Comparison of ENCODE assay signal across 8 cellular contexts in genomic region chr9:33852216-33852826, GRCh38. TPM values are rescaled to one million over a fixed set of nuclear protein-coding genes. Genes with fewer than 3 reads are reported as not detected.
DNase-seq lines count a peak whose midpoint lies in the region; ATAC-seq, FAIRE-seq and TF ChIP-seq lines count a peak whose summit lies in the region.

No MANE protein-coding gene starts in this region.

- H3K36me3 ChIP-seq in parathyroid adenoma (ENCODE audit: control insufficient read depth, insufficient read depth, low read length), result no peaks in the 10 kb centered on the region

- peaks cover 10% of the 10 kb centered on the region for H3K36me3 Mint-ChIP-seq in activated naive CD8-positive, alpha-beta T cell treated with anti-CD3 and anti-CD28 coated beads for 36 hours

- no peak overlapping the region for H3K27ac ChIP-seq in parathyroid adenoma

- H3K27me3 Mint-ChIP-seq in activated naive CD8-positive, alpha-beta T cell treated with anti-CD3 and anti-CD28 coated beads for 36 hours, result no peaks in the 10 kb centered on the region

- peak; percentile 51 for DNase-seq in AG08395 (ENCODE audit: low spot score)
- no peak for DNase-seq in GM12892 (ENCODE audit: insufficient read length)
- DNase-seq in RCC 7860 (ENCODE audit: low spot score), result peak; percentile 17
- DNase-seq in activated naive CD8-positive, alpha-beta T cell treated with anti-CD3 and anti-CD28 coated beads for 36 hours, result peak; percentile 20
- DNase-seq in Right ventricle myocardium inferior (ENCODE audit: missing footprints), result peak; percentile 78

- H3K9me3 Mint-ChIP-seq in activated naive CD8-positive, alpha-beta T cell treated with anti-CD3 and anti-CD28 coated beads for 36 hours, result no peaks in the 10 kb centered on the region

- no peak overlapping the region for H3K4me3 Mint-ChIP-seq in activated naive CD8-positive, alpha-beta T cell treated with anti-CD3 and anti-CD28 coated beads for 36 hours

- FAIRE-seq in GM12892 (lab: Jason Lieb, UNC) (peak; percentile 75), RCC 7860 (lab: Jason Lieb, UNC) (no peak)

- peaks cover 6% of the 10 kb centered on the region for H3K79me2 ChIP-seq in parathyroid adenoma

- H3K4me2 ChIP-seq in parathyroid adenoma (ENCODE audit: low read length), result no peak overlapping the region

- no peaks in the 10 kb centered on the region for H3K9me3 ChIP-seq in parathyroid adenoma (ENCODE audit: control insufficient read depth, low read length)

- no peak for TF ChIP-seq POLR2A in GM12892 (IDR thresholded peaks at IDR 0.05; ENCODE audit: low read depth, low read length)

- no peak overlapping the region for H3K9ac ChIP-seq in parathyroid adenoma

- H3K4me1 ChIP-seq in parathyroid adenoma, result peaks cover 2% of the 10 kb centered on the region

- no peak overlapping the region for H2AFZ ChIP-seq in parathyroid adenoma

- ATAC-seq in Right ventricle myocardium inferior, result peak; percentile 79
- no peak for ATAC-seq in GM21360 (IDR thresholded peaks at IDR 0.05; ENCODE audit: unreplicated experiment)
- ATAC-seq in HG03097 (IDR thresholded peaks at IDR 0.05; ENCODE audit: low FRiP score, unreplicated experiment), result no peak

- no peak overlapping the region for H3K27ac Mint-ChIP-seq in activated naive CD8-positive, alpha-beta T cell treated with anti-CD3 and anti-CD28 coated beads for 36 hours

- intact Hi-C loops in Right ventricle myocardium inferior (cut with DNase I), result no loop called here

- peaks cover 26% of the 10 kb centered on the region for H3K4me1 Mint-ChIP-seq in activated naive CD8-positive, alpha-beta T cell treated with anti-CD3 and anti-CD28 coated beads for 36 hours

- H3K27me3 ChIP-seq in parathyroid adenoma (ENCODE audit: control insufficient read depth, insufficient read depth, low read length), result no peaks in the 10 kb centered on the region

- TF ChIP-seq CTCF in parathyroid adenoma (IDR thresholded peaks at IDR 0.05), result peak; percentile 62

- H3K4me3 ChIP-seq in parathyroid adenoma (ENCODE audit: low read depth, low read length), result no peak overlapping the region

RNA-seq across cellular contexts. Expression of gene UBE2R2, which starts 35.4 kb away (rescaled TPM):
- 27.2 TPM for polyA plus RNA-seq in GM12892 (2012; ENCODE audit: missing spikeins)
- total RNA-seq in activated naive CD8-positive, alpha-beta T cell treated with anti-CD3 and anti-CD28 coated beads for 36 hours, result 10 to 100 TPM; 34.5 to 36.2 TPM
- 44.0 TPM for total RNA-seq in Right ventricle myocardium inferior

RNA-seq across cellular contexts. Expression of gene PRSS3, which starts 57.0 kb away (rescaled TPM):
- not detected for polyA plus RNA-seq in GM12892 (2012; ENCODE audit: missing spikeins)
- not detected for total RNA-seq in activated naive CD8-positive, alpha-beta T cell treated with anti-CD3 and anti-CD28 coated beads for 36 hours
- not detected for total RNA-seq in Right ventricle myocardium inferior
